17 cellular contexts compared by ENCODE assay signal in the genomic region with DNA sequence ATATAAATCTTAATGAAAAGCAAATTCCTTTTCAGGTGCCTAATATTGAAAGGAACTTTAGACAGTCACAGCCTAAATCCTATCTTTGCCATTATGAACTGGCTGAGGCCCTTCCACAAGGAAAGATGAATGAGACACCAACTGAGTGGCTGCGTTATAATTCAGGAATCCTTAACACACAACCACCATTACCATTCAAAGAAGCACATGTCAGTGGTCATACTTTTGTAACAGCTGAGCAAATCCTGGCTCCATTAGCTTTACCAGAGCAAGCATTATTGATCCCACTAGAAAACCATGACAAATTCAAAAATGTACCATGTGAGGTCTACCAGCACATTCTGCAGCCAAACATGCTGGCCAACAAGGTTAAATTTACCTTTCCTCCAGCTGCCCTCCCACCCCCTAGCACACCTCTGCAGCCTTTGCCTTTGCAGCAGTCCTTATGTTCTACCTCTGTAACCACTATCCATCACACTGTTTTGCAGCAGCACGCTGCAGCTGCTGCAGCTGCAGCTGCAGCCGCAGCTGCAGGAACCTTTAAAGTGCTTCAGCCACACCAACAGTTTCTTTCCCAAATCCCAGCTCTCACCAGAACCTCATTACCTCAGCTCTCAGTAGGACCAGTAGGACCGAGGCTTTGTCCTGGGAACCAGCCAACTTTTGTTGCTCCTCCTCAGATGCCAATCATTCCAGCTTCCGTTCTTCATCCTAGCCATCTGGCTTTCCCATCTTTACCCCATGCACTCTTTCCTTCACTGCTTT.
"Had no signal": no experiment of that assay in that cellular context is flagged by ENCODE, and none has a peak within 500 bp of the region (broad histone marks: within the 10 kb centered on the region; RNA-seq: fewer than 3 reads in every experiment).

No MANE protein-coding gene starts in this region.

- H3K36me3 ChIP-seq: esophagus squamous epithelium, right atrium auricular region, suprapubic skin, upper lobe of left lung had no signal

- ATAC-seq: activated T-cell treated with anti-CD3 and anti-CD28 coated beads, Interleukin-2, amount 50 U/mL, for 72 hours; left ventricle myocardium superior; natural killer cell treated with Interleukin-12 subunit alpha and Interleukin-12 subunit beta and Interleukin-15 and Interleukin-18, amount 100 ng/mL, for 72 hours had no signal

- H3K4me1 ChIP-seq: esophagus squamous epithelium, right atrium auricular region, suprapubic skin, upper lobe of left lung had no signal

- H3K4me3 ChIP-seq: esophagus squamous epithelium, right atrium auricular region, smooth muscle cell, suprapubic skin, upper lobe of left lung had no signal

- H3K27ac ChIP-seq: esophagus squamous epithelium, right atrium auricular region, suprapubic skin, upper lobe of left lung had no signal

- H3K27me3 ChIP-seq: esophagus squamous epithelium, right atrium auricular region, suprapubic skin, upper lobe of left lung had no signal

- DNase-seq: activated CD4-positive, alpha-beta T cell treated with anti-CD3 and anti-CD28 coated beads, Interleukin-2, amount 10 ng/mL, durations not matched to agents 7 days and 5 days; activated CD4-positive, CD25-positive, alpha-beta regulatory T cell; activated CD8-positive, alpha-beta memory T cell treated with anti-CD3 and anti-CD28 coated beads, Interleukin-2, amount 50 U/mL, for 48 hours; activated gamma-delta T cell; activated T-cell treated with anti-CD3 and anti-CD28 coated beads, Interleukin-2, amount 50 U/mL, for 72 hours; amniotic stem cell; cortex of kidney; effector CD4-positive, alpha-beta T cell; esophagus squamous epithelium; hippocampal formation; left ventricle myocardium superior; occipital lobe had no signal

- H3K9me3 ChIP-seq: esophagus squamous epithelium, right atrium auricular region, suprapubic skin, upper lobe of left lung had no signal

- H3K4me2 ChIP-seq: smooth muscle cell had no signal
